15 cellular contexts compared by ENCODE assay signal in the genomic region with DNA sequence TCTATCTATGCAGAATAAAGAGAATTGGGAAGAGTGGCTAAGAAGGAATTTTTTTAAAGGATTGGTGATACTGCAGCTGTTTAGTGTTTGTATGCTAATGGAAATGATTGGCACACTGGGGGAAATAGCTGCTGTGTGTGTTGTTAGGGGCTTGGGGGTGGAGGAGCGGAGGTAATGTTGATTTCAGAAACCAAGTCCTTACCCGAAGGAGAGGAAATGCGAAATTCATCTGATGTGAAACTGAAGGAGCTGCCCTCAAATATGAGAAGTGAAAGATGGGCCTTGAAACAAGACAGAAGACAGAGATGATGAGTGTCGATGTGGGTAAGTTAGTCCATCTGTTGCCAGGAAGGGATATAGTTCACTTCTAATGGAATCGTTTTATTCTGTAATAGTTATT. TPM values are rescaled to one million over a fixed set of nuclear protein-coding genes. Genes with fewer than 3 reads are reported as not detected.
A peak's percentile ranks its signal among the peaks of the same experiment; 100 is the strongest.
DNase-seq lines count a peak whose midpoint lies in the region; ATAC-seq and TF ChIP-seq lines count a peak whose summit lies in the region.
"Had no signal": no experiment of that assay in that cellular context is flagged by ENCODE, and none has a peak within 500 bp of the region (broad histone marks: within the 10 kb centered on the region; RNA-seq: fewer than 3 reads in every experiment).

No MANE protein-coding gene starts in this region.

- H3K36me3 Mint-ChIP-seq in naive thymus-derived CD4-positive, alpha-beta T cell, result no peaks in the 10 kb centered on the region

- no TSS peak for BruUV-seq in PC-9 (replicated peaks; lab: Mats Ljungman, UMichigan)

- no peaks in the 10 kb centered on the region for H3K79me2 ChIP-seq in PC-9 (ENCODE audit: low read depth)

- intact Hi-C loops in PC-9 (cut with micrococcal nuclease; ENCODE audit: unreplicated experiment) (no loop called here), left lung (cut with DNase I) (loop anchor here (5.0 kb wide), 2 partner anchors 70 to 75 kb away; partner anchors contain the start of genes ANG (in 1 of the 2) and RNASE4 (in 1 of the 2))
- intact Hi-C loops in naive thymus-derived CD4-positive, alpha-beta T cell (cut with micrococcal nuclease), result loop anchor here (2.0 to 5.0 kb wide), 6 partner anchors 40 to 770 kb away; partner anchors contain the start of genes PNP (in 1 of the 2) and SUPT16H (in 1 of the 2)

- H3K27me3 Mint-ChIP-seq in naive thymus-derived CD4-positive, alpha-beta T cell, result peaks cover 0 to 3% (median 0%) of the 10 kb centered on the region in 5 donors

- peak; percentile 68 for DNase-seq in GM12864 (ENCODE audit: low read depth)
- DNase-seq in PC-9, result no peak
- DNase-seq in naive thymus-derived CD4-positive, alpha-beta T cell, result peak in 2 of 9 donors; percentile 23 to 34
- no peak for DNase-seq in left lung
- no peak for DNase-seq in hippocampal formation (lab: John Stamatoyannopoulos, UW)
- DNase-seq: activated CD4-positive, alpha-beta T cell treated with anti-CD3 and anti-CD28 coated beads, Interleukin-2, amount 50 U/mL, for 48 hours had no signal

- no peak overlapping the region for H3K4me3 Mint-ChIP-seq in naive thymus-derived CD4-positive, alpha-beta T cell
- H3K4me3 Mint-ChIP-seq: T-helper 2 cell treated with Interferon-gamma antibody and Interleukin-4, amounts not matched to agents 5 μg/mL and 100 μg/mL, for 36 hours had no signal

- ATAC-seq in HG02885 (IDR thresholded peaks at IDR 0.05; ENCODE audit: poor library complexity, unreplicated experiment), result peak; percentile 16
- no peak for ATAC-seq in naive thymus-derived CD4-positive, alpha-beta T cell
- ATAC-seq in GM18519 (IDR thresholded peaks at IDR 0.05; ENCODE audit: low FRiP score, unreplicated experiment), result no peak
- no peak for ATAC-seq in GM21367 (IDR thresholded peaks at IDR 0.05; ENCODE audit: unreplicated experiment)
- ATAC-seq in left lung, result no peak

- no peak overlapping the region for H2AFZ ChIP-seq in PC-9

- no peaks in the 10 kb centered on the region for H4K20me1 ChIP-seq in PC-9 (ENCODE audit: insufficient read depth)

- no peaks in the 10 kb centered on the region for H3K9me2 ChIP-seq in PC-9 (ENCODE audit: insufficient read depth)

- H3K4me1 Mint-ChIP-seq in naive thymus-derived CD4-positive, alpha-beta T cell, result peaks cover 0 to 22% (median 4%) of the 10 kb centered on the region in 7 donors

- H3K4me3 ChIP-seq in GM12864 (ENCODE audit: low read depth, low read length) (no peak overlapping the region), PC-9 (peak overlapping the region; percentile 16; the same call in 1 of the 2 replicates), left lung (no peak overlapping the region)
- H3K4me3 ChIP-seq in naive thymus-derived CD4-positive, alpha-beta T cell (ENCODE audit: low read length), result peak overlapping the region; percentile 4

- H3F3A ChIP-seq in PC-9 (ENCODE audit: insufficient read depth, low read depth), result peaks cover 36% of the 10 kb centered on the region

- H3K9me3 ChIP-seq in PC-9 (ENCODE audit: insufficient read depth, low read depth) (no peaks in the 10 kb centered on the region), left lung (no peaks in the 10 kb centered on the region)
- H3K9me3 ChIP-seq in naive thymus-derived CD4-positive, alpha-beta T cell (ENCODE audit: control insufficient read depth in 2 of 3, low read length in 3 of 3), result no peaks in the 10 kb centered on the region

- TF ChIP-seq CTCF in GM12864 (IDR thresholded peaks at IDR 0.05; ENCODE audit: low read depth, low read length, missing control alignments) (no peak), PC-9 (conservative IDR thresholded peaks at IDR 0.05) (no peak), left lung (IDR thresholded peaks at IDR 0.05) (no peak)

- CTCF ChIA-PET in PC-9 (lab: Charles Lee), result no interaction called here
- CTCF ChIA-PET in naive thymus-derived CD4-positive, alpha-beta T cell (lab: Charles Lee), result interaction anchor here (0.6 to 2.3 kb wide), 7 partner anchors 10 to 483 kb away, joined by 3 to 21 read pairs (median 6); partner anchors contain the start of genes APEX1, OSGEP and RNASE4

- H3K4me2 ChIP-seq in PC-9, result peak overlapping the region; percentile 55

- H3K36me3 ChIP-seq in PC-9 (ENCODE audit: low read depth), result no peaks in the 10 kb centered on the region
- H3K36me3 ChIP-seq in naive thymus-derived CD4-positive, alpha-beta T cell (ENCODE audit: control insufficient read depth in 2 of 3, insufficient read depth in 3 of 3, low read length in 3 of 3), result no peaks in the 10 kb centered on the region
- H3K36me3 ChIP-seq in left lung, result no peaks in the 10 kb centered on the region

- H3K27me3 ChIP-seq in PC-9 (ENCODE audit: insufficient read depth, low read depth) (no peaks in the 10 kb centered on the region), left lung (no peaks in the 10 kb centered on the region)
- H3K27me3 ChIP-seq in naive thymus-derived CD4-positive, alpha-beta T cell (ENCODE audit: control insufficient read depth in 2 of 2, insufficient read depth in 2 of 2, low read length in 2 of 2), result no peaks in the 10 kb centered on the region

- no peak overlapping the region for H3K27ac ChIP-seq in PC-9
- peak overlapping the region; percentile 31 for H3K27ac ChIP-seq in naive thymus-derived CD4-positive, alpha-beta T cell (ENCODE audit: low read depth, low read length)
- no peak overlapping the region for H3K27ac ChIP-seq in left lung
- H3K27ac ChIP-seq: C4-2B had no signal

- peaks cover 24% of the 10 kb centered on the region for H3K4me1 ChIP-seq in PC-9 (replicated peaks; ENCODE audit: insufficient read depth)
- H3K4me1 ChIP-seq in naive thymus-derived CD4-positive, alpha-beta T cell (ENCODE audit: control insufficient read depth in 2 of 2, insufficient read depth in 2 of 2, low read length in 2 of 2), result peaks cover 20 to 29% of the 10 kb centered on the region in 2 donors
- peaks cover 3 to 43% of the 10 kb centered on the region in 2 donors for H3K4me1 ChIP-seq in left lung

- H3K27ac Mint-ChIP-seq in naive thymus-derived CD4-positive, alpha-beta T cell, result no peak overlapping the region
- H3K27ac Mint-ChIP-seq: activated T-helper 2 cell treated with anti-CD3 and anti-CD28 coated beads, Interferon-gamma antibody, Interleukin-2, Interleukin-4, amounts not matched to agents 10 μg/mL and 5 μg/mL and 100 μg/mL, durations not matched to agents 14 hours and 24 hours and 36 hours; T-helper 2 cell treated with Interferon-gamma antibody and Interleukin-4, amounts not matched to agents 5 μg/mL and 100 μg/mL, for 36 hours had no signal

- H3K9me3 Mint-ChIP-seq in naive thymus-derived CD4-positive, alpha-beta T cell, result no peaks in the 10 kb centered on the region
- H3K9me3 Mint-ChIP-seq: activated T-helper 2 cell treated with anti-CD3 and anti-CD28 coated beads, Interferon-gamma antibody, Interleukin-2, Interleukin-4, amounts not matched to agents 10 μg/mL and 5 μg/mL and 100 μg/mL, durations not matched to agents 14 hours and 24 hours and 36 hours; T-helper 2 cell treated with Interferon-gamma antibody and Interleukin-4, amounts not matched to agents 5 μg/mL and 100 μg/mL, for 36 hours had no signal

- POLR2A ChIA-PET in PC-9 (lab: Charles Lee; ENCODE audit: unreplicated experiment), result interaction anchor here (0.6 kb wide), 2 partner anchors 190 to 245 kb away, joined by 5 to 6 read pairs; no protein-coding TSS in a partner anchor
- POLR2A ChIA-PET in naive thymus-derived CD4-positive, alpha-beta T cell (lab: Charles Lee), result interaction anchor here (0.6 to 4.9 kb wide), 9 partner anchors 19 to 281 kb away, joined by 3 to 73 read pairs (median 6); partner anchors contain the start of genes ANG, CCNB1IP1, PARP2 and PIP4P1

RNA-seq across cellular contexts. Expression of gene RNASE12, which starts 21.2 kb away (rescaled TPM):
- total RNA-seq in PC-9 (2021), result not detected in 2 replicates
- total RNA-seq in naive thymus-derived CD4-positive, alpha-beta T cell, result not detected
- not detected for polyA plus RNA-seq in naive thymus-derived CD4-positive, alpha-beta T cell
- total RNA-seq in left lung, result not detected
- total RNA-seq: activated T-helper 2 cell treated with anti-CD3 and anti-CD28 coated beads, Interferon-gamma antibody, Interleukin-2, Interleukin-4, amounts not matched to agents 10 μg/mL and 5 μg/mL and 100 μg/mL, durations not matched to agents 14 hours and 24 hours and 36 hours; dermis microvascular lymphatic vessel endothelial cell; H1; IMR-90 had no signal
- polyA plus RNA-seq: H1, IMR-90 had no signal

RNA-seq across cellular contexts. Expression of gene RNASE11, which starts 24.6 kb away (rescaled TPM):
- total RNA-seq in PC-9 (2021) (not detected in 2 replicates), left lung (not detected)
- not detected for total RNA-seq in naive thymus-derived CD4-positive, alpha-beta T cell
- polyA plus RNA-seq in naive thymus-derived CD4-positive, alpha-beta T cell, result not detected
- total RNA-seq: activated T-helper 2 cell treated with anti-CD3 and anti-CD28 coated beads, Interferon-gamma antibody, Interleukin-2, Interleukin-4, amounts not matched to agents 10 μg/mL and 5 μg/mL and 100 μg/mL, durations not matched to agents 14 hours and 24 hours and 36 hours; dermis microvascular lymphatic vessel endothelial cell; H1; IMR-90 had no signal
- polyA plus RNA-seq: H1, IMR-90 had no signal

RNA-seq across cellular contexts. Expression of gene OR6S1, which starts 29.1 kb away (rescaled TPM):
- total RNA-seq in PC-9 (2021), result not detected in 2 replicates
- total RNA-seq in naive thymus-derived CD4-positive, alpha-beta T cell, result not detected
- polyA plus RNA-seq in naive thymus-derived CD4-positive, alpha-beta T cell, result not detected
- not detected for total RNA-seq in left lung
- total RNA-seq: activated T-helper 2 cell treated with anti-CD3 and anti-CD28 coated beads, Interferon-gamma antibody, Interleukin-2, Interleukin-4, amounts not matched to agents 10 μg/mL and 5 μg/mL and 100 μg/mL, durations not matched to agents 14 hours and 24 hours and 36 hours; dermis microvascular lymphatic vessel endothelial cell; H1; IMR-90 had no signal
- polyA plus RNA-seq: H1, IMR-90 had no signal

RNA-seq across cellular contexts. Expression of gene RNASE9, which starts 51.6 kb away (rescaled TPM):
- not detected in 2 replicates for total RNA-seq in PC-9 (2021)
- total RNA-seq in naive thymus-derived CD4-positive, alpha-beta T cell, result not detected
- not detected for polyA plus RNA-seq in naive thymus-derived CD4-positive, alpha-beta T cell
- not detected for total RNA-seq in left lung
- total RNA-seq: activated T-helper 2 cell treated with anti-CD3 and anti-CD28 coated beads, Interferon-gamma antibody, Interleukin-2, Interleukin-4, amounts not matched to agents 10 μg/mL and 5 μg/mL and 100 μg/mL, durations not matched to agents 14 hours and 24 hours and 36 hours; dermis microvascular lymphatic vessel endothelial cell; H1; IMR-90 had no signal
- polyA plus RNA-seq: IMR-90 had no signal

Comparison
In these comparisons a context has a peak if more than half of its experiments do, and no peak if none do; other contexts are left out.
1. H3K4me3 ChIP-seq: peak in PC-9 (single experiment) and naive thymus-derived CD4-positive, alpha-beta T cell (single experiment); none in GM12864 (single experiment) and left lung (0 of 2).